In genomic region chr6:24911983-24912382, GRCh38 we compare ENCODE assay signal across 10 cellular contexts. TPM values are rescaled to one million over a fixed set of nuclear protein-coding genes. Genes with fewer than 3 reads are reported as not detected.
DNase-seq lines count a peak whose midpoint lies in the region; ATAC-seq and TF ChIP-seq lines count a peak whose summit lies in the region.
"Had no signal": no experiment of that assay in that cellular context is flagged by ENCODE, and none has a peak within 500 bp of the region (broad histone marks: within the 10 kb centered on the region; RNA-seq: fewer than 3 reads in every experiment).

No MANE protein-coding gene starts in this region.

- H3K4me1 Mint-ChIP-seq in activated naive CD4-positive, alpha-beta T cell treated with anti-CD3 and anti-CD28 coated beads for 36 hours (ENCODE audit: low read depth): peaks cover 74% of the 10 kb centered on the region
- peaks cover 93% of the 10 kb centered on the region for H3K4me1 Mint-ChIP-seq in activated T-helper 1 cell treated with anti-CD3 and anti-CD28 coated beads, Interleukin-12 subunit alpha, Interleukin-12 subunit beta, Interleukin-2, Interleukin-4 antibody, amounts not matched to agents 30 ng/mL and 10 ng/mL and 1 ng/mL, durations not matched to agents 14 hours and 24 hours and 36 hours (ENCODE audit: low read depth)
- peaks cover 69 to 93% of the 10 kb centered on the region in 2 donors for H3K4me1 Mint-ChIP-seq in stimulated activated naive B cell treated with anti-CD40 and anti-IgM and Interleukin-4, amounts not matched to agents 10 μg/mL and 1 μg/mL and 100 μg/mL, for 72 hours

- peak overlapping the region; percentile 96 for H3K27ac Mint-ChIP-seq in activated naive CD4-positive, alpha-beta T cell treated with anti-CD3 and anti-CD28 coated beads for 36 hours
- H3K27ac Mint-ChIP-seq in activated T-helper 1 cell treated with anti-CD3 and anti-CD28 coated beads, Interleukin-12 subunit alpha, Interleukin-12 subunit beta, Interleukin-2, Interleukin-4 antibody, amounts not matched to agents 30 ng/mL and 10 ng/mL and 1 ng/mL, durations not matched to agents 14 hours and 24 hours and 36 hours: peak overlapping the region; percentile 94
- peak overlapping the region; percentile 98 for H3K27ac Mint-ChIP-seq in stimulated activated naive B cell treated with anti-CD40 and anti-IgM and Interleukin-4, amounts not matched to agents 10 μg/mL and 1 μg/mL and 100 μg/mL, for 72 hours

- CTCF ChIA-PET in activated naive CD4-positive, alpha-beta T cell treated with anti-CD3 and anti-CD28 coated beads for 36 hours (lab: Charles Lee): interaction anchor here (0.6 to 9.0 kb wide), 9 partner anchors 8 to 114 kb away, joined by 5 to 129 read pairs (median 53); partner anchors contain the start of gene RIPOR2

- peak; percentile 31 for DNase-seq in activated naive CD4-positive, alpha-beta T cell treated with anti-CD3 and anti-CD28 coated beads for 36 hours
- no peak for DNase-seq in activated naive CD4-positive, alpha-beta T cell treated with anti-CD3 and anti-CD28 coated beads, Interleukin-2, amount 50 U/mL, for 16 hours
- no peak for DNase-seq in activated T-helper 1 cell treated with anti-CD3 and anti-CD28 coated beads, Interleukin-12 subunit alpha, Interleukin-12 subunit beta, Interleukin-2, Interleukin-4 antibody, amounts not matched to agents 30 ng/mL and 10 ng/mL and 1 ng/mL, durations not matched to agents 14 hours and 24 hours and 36 hours (ENCODE audit: low spot score)
- DNase-seq in lower lobe of right lung: no peak
- DNase-seq in stimulated activated naive B cell treated with anti-CD40 and anti-IgM and Interleukin-4, amounts not matched to agents 10 μg/mL and 1 μg/mL and 100 μg/mL, for 72 hours: no peak
- DNase-seq in NCI-H748 treated with DMSO at 0.1 percent for 48 hours (lab: John Stamatoyannopoulos, UW): no peak
- DNase-seq in DMS 273 treated with DMSO at 0.1 percent for 48 hours (lab: John Stamatoyannopoulos, UW): no peak
- DNase-seq: NCI-H1930, upper lobe of right lung had no signal

- TF ChIP-seq CTCF in lower lobe of right lung (IDR thresholded peaks at IDR 0.05): no peak

- no peaks in the 10 kb centered on the region for H3K9me3 ChIP-seq in lower lobe of right lung
- H3K9me3 ChIP-seq: upper lobe of right lung had no signal

- no peaks in the 10 kb centered on the region for H3K27me3 ChIP-seq in lower lobe of right lung (ENCODE audit: low read depth)
- H3K27me3 ChIP-seq: upper lobe of right lung had no signal

- H3K9me3 Mint-ChIP-seq in activated naive CD4-positive, alpha-beta T cell treated with anti-CD3 and anti-CD28 coated beads for 36 hours: no peaks in the 10 kb centered on the region
- H3K9me3 Mint-ChIP-seq in activated T-helper 1 cell treated with anti-CD3 and anti-CD28 coated beads, Interleukin-12 subunit alpha, Interleukin-12 subunit beta, Interleukin-2, Interleukin-4 antibody, amounts not matched to agents 30 ng/mL and 10 ng/mL and 1 ng/mL, durations not matched to agents 14 hours and 24 hours and 36 hours: no peaks in the 10 kb centered on the region
- H3K9me3 Mint-ChIP-seq in stimulated activated naive B cell treated with anti-CD40 and anti-IgM and Interleukin-4, amounts not matched to agents 10 μg/mL and 1 μg/mL and 100 μg/mL, for 72 hours: no peaks in the 10 kb centered on the region

- no peak overlapping the region for H3K27ac ChIP-seq in lower lobe of right lung
- H3K27ac ChIP-seq: upper lobe of right lung had no signal

- H3K4me1 ChIP-seq in lower lobe of right lung: peaks cover 37% of the 10 kb centered on the region

- ATAC-seq in lower lobe of right lung (no peak), GM18858 (IDR thresholded peaks at IDR 0.05; ENCODE audit: unreplicated experiment) (no peak)
- no peak for ATAC-seq in stimulated activated naive B cell treated with anti-CD40 and anti-IgM and Interleukin-4, amounts not matched to agents 10 μg/mL and 1 μg/mL and 100 μg/mL, for 72 hours (replicated peaks)

- no peaks in the 10 kb centered on the region for H3K36me3 ChIP-seq in lower lobe of right lung
- H3K36me3 ChIP-seq: upper lobe of right lung had no signal

- peak overlapping the region; percentile 92 for H3K4me3 Mint-ChIP-seq in activated naive CD4-positive, alpha-beta T cell treated with anti-CD3 and anti-CD28 coated beads for 36 hours
- H3K4me3 Mint-ChIP-seq in activated T-helper 1 cell treated with anti-CD3 and anti-CD28 coated beads, Interleukin-12 subunit alpha, Interleukin-12 subunit beta, Interleukin-2, Interleukin-4 antibody, amounts not matched to agents 30 ng/mL and 10 ng/mL and 1 ng/mL, durations not matched to agents 14 hours and 24 hours and 36 hours: peak overlapping the region; percentile 89
- peak overlapping the region; percentile 87 to 93 for H3K4me3 Mint-ChIP-seq in stimulated activated naive B cell treated with anti-CD40 and anti-IgM and Interleukin-4, amounts not matched to agents 10 μg/mL and 1 μg/mL and 100 μg/mL, for 72 hours

- intact Hi-C loops in activated naive CD4-positive, alpha-beta T cell treated with anti-CD3 and anti-CD28 coated beads for 36 hours (cut with micrococcal nuclease): no loop called here
- intact Hi-C loops in activated T-helper 1 cell treated with anti-CD3 and anti-CD28 coated beads, Interleukin-12 subunit alpha, Interleukin-12 subunit beta, Interleukin-2, Interleukin-4 antibody, amounts not matched to agents 30 ng/mL and 10 ng/mL and 1 ng/mL, durations not matched to agents 14 hours and 24 hours and 36 hours (cut with micrococcal nuclease): loop anchor here (1.0 kb wide), 2 partner anchors 7 to 54 kb away; no protein-coding TSS in a partner anchor
- intact Hi-C loops in lower lobe of right lung (cut with DNase I): no loop called here

- H3K27me3 Mint-ChIP-seq in activated naive CD4-positive, alpha-beta T cell treated with anti-CD3 and anti-CD28 coated beads for 36 hours (ENCODE audit: low read depth): no peaks in the 10 kb centered on the region
- H3K27me3 Mint-ChIP-seq in activated T-helper 1 cell treated with anti-CD3 and anti-CD28 coated beads, Interleukin-12 subunit alpha, Interleukin-12 subunit beta, Interleukin-2, Interleukin-4 antibody, amounts not matched to agents 30 ng/mL and 10 ng/mL and 1 ng/mL, durations not matched to agents 14 hours and 24 hours and 36 hours (ENCODE audit: insufficient read depth): no peaks in the 10 kb centered on the region
- no peaks in the 10 kb centered on the region for H3K27me3 Mint-ChIP-seq in stimulated activated naive B cell treated with anti-CD40 and anti-IgM and Interleukin-4, amounts not matched to agents 10 μg/mL and 1 μg/mL and 100 μg/mL, for 72 hours

- peak overlapping the region; percentile 64 for H3K4me3 ChIP-seq in lower lobe of right lung

- peaks cover 22% of the 10 kb centered on the region for H3K36me3 Mint-ChIP-seq in activated naive CD4-positive, alpha-beta T cell treated with anti-CD3 and anti-CD28 coated beads for 36 hours (ENCODE audit: low read depth)
- H3K36me3 Mint-ChIP-seq in activated T-helper 1 cell treated with anti-CD3 and anti-CD28 coated beads, Interleukin-12 subunit alpha, Interleukin-12 subunit beta, Interleukin-2, Interleukin-4 antibody, amounts not matched to agents 30 ng/mL and 10 ng/mL and 1 ng/mL, durations not matched to agents 14 hours and 24 hours and 36 hours (ENCODE audit: low read depth): peaks cover 29% of the 10 kb centered on the region
- H3K36me3 Mint-ChIP-seq in stimulated activated naive B cell treated with anti-CD40 and anti-IgM and Interleukin-4, amounts not matched to agents 10 μg/mL and 1 μg/mL and 100 μg/mL, for 72 hours: peaks cover 7 to 14% of the 10 kb centered on the region in 2 donors

RNA-seq across cellular contexts. Expression of gene RIPOR2, which starts 23.8 kb away (rescaled TPM):
- total RNA-seq in activated naive CD4-positive, alpha-beta T cell treated with anti-CD3 and anti-CD28 coated beads for 36 hours: 100 to 1,000 TPM; 111 to 116 TPM
- 30.8 and 31.1 TPM in 2 replicates for total RNA-seq in activated T-helper 1 cell treated with anti-CD3 and anti-CD28 coated beads, Interleukin-12 subunit alpha, Interleukin-12 subunit beta, Interleukin-2, Interleukin-4 antibody, amounts not matched to agents 30 ng/mL and 10 ng/mL and 1 ng/mL, durations not matched to agents 14 hours and 24 hours and 36 hours
- total RNA-seq in lower lobe of right lung: 38.0 TPM
